13 cellular contexts compared by ENCODE assay signal in genomic region chr3:122067588-122068240, GRCh38. TPM values are rescaled to one million over a fixed set of nuclear protein-coding genes. Genes with fewer than 3 reads are reported as not detected.
DNase-seq lines count a peak whose midpoint lies in the region; ATAC-seq and TF ChIP-seq lines count a peak whose summit lies in the region.
"Had no signal": no experiment of that assay in that cellular context is flagged by ENCODE, and none has a peak within 500 bp of the region (broad histone marks: within the 10 kb centered on the region; RNA-seq: fewer than 3 reads in every experiment).

No MANE protein-coding gene starts in this region.

- no peak overlapping the region for H3K4me3 Mint-ChIP-seq in activated T-helper 17 cell treated with anti-CD3 and anti-CD28 coated beads, Interleukin-2, amount 50 U/mL, for 72 hours
- H3K4me3 Mint-ChIP-seq in MCF 10A (ENCODE audit: unreplicated experiment) = no peak overlapping the region
- H3K4me3 Mint-ChIP-seq: CD4-positive, alpha-beta T cell; HFFc6 had no signal

- peak overlapping the region; percentile 49 for H3K4me3 ChIP-seq in GM12865 (ENCODE audit: low read depth, low read length)
- H3K4me3 ChIP-seq: cardiac muscle cell had no signal

- no peaks in the 10 kb centered on the region for H3K36me3 Mint-ChIP-seq in activated T-helper 17 cell treated with anti-CD3 and anti-CD28 coated beads, Interleukin-2, amount 50 U/mL, for 72 hours (ENCODE audit: low read depth)
- peaks cover 6% of the 10 kb centered on the region for H3K36me3 Mint-ChIP-seq in MCF 10A (ENCODE audit: insufficient read depth, unreplicated experiment)

- peak; percentile 74 for DNase-seq in GM12865 (ENCODE audit: low read depth)
- no peak for DNase-seq in NCI-H524 (lab: John Stamatoyannopoulos, UW)
- no peak for DNase-seq in MCF 10A (ENCODE audit: unreplicated experiment)
- DNase-seq in 8988T = no peak
- DNase-seq: CD4-positive, alpha-beta T cell; HFFc6; NCI-H748 treated with DMSO at 0.1 percent for 48 hours had no signal

- TF ChIP-seq CTCF in GM12865 (IDR thresholded peaks at IDR 0.05; ENCODE audit: insufficient read depth, low read depth, low read length, missing control alignments) = no peak
- no peak for TF ChIP-seq CTCF in MCF 10A (IDR thresholded peaks at IDR 0.05; ENCODE audit: unreplicated experiment)

- POLR2A ChIA-PET in MCF 10A (lab: Yijun Ruan, JAX) = no interaction called here

- H3K9me3 Mint-ChIP-seq in activated T-helper 17 cell treated with anti-CD3 and anti-CD28 coated beads, Interleukin-2, amount 50 U/mL, for 72 hours = no peaks in the 10 kb centered on the region
- no peaks in the 10 kb centered on the region for H3K9me3 Mint-ChIP-seq in MCF 10A (ENCODE audit: unreplicated experiment)
- H3K9me3 Mint-ChIP-seq: CD4-positive, alpha-beta T cell; HFFc6 had no signal

- H3K27me3 Mint-ChIP-seq in activated T-helper 17 cell treated with anti-CD3 and anti-CD28 coated beads, Interleukin-2, amount 50 U/mL, for 72 hours = peaks cover 7% of the 10 kb centered on the region
- no peaks in the 10 kb centered on the region for H3K27me3 Mint-ChIP-seq in MCF 10A (ENCODE audit: insufficient read depth, unreplicated experiment)
- H3K27me3 Mint-ChIP-seq: CD4-positive, alpha-beta T cell had no signal

- H3K4me1 Mint-ChIP-seq in activated T-helper 17 cell treated with anti-CD3 and anti-CD28 coated beads, Interleukin-2, amount 50 U/mL, for 72 hours = no peaks in the 10 kb centered on the region
- H3K4me1 Mint-ChIP-seq in MCF 10A (ENCODE audit: insufficient read depth, unreplicated experiment) = no peaks in the 10 kb centered on the region

- intact Hi-C loops in MCF 10A (cut with micrococcal nuclease) = no loop called here

- ATAC-seq in GM19468 (IDR thresholded peaks at IDR 0.05; ENCODE audit: extremely low read depth, unreplicated experiment) (peak; percentile 18), HG03442 (IDR thresholded peaks at IDR 0.05; ENCODE audit: unreplicated experiment) (peak; percentile 28), GM21717 (IDR thresholded peaks at IDR 0.05; ENCODE audit: unreplicated experiment) (no peak)
- peak; percentile 68 for ATAC-seq in activated T-helper 17 cell treated with anti-CD3 and anti-CD28 coated beads, Interleukin-2, amount 50 U/mL, for 72 hours (replicated peaks)

- no TSS peak for BruUV-seq in MCF 10A (replicated peaks; lab: Mats Ljungman, UMichigan)

- CTCF ChIA-PET in MCF 10A (lab: Yijun Ruan, JAX) = no interaction called here

- H3K27ac Mint-ChIP-seq in activated T-helper 17 cell treated with anti-CD3 and anti-CD28 coated beads, Interleukin-2, amount 50 U/mL, for 72 hours = no peak overlapping the region
- no peak overlapping the region for H3K27ac Mint-ChIP-seq in MCF 10A (ENCODE audit: low read depth, unreplicated experiment)
- H3K27ac Mint-ChIP-seq: CD4-positive, alpha-beta T cell; HFFc6 had no signal

RNA-seq across cellular contexts. Expression of gene CD86, which starts 12.6 kb away (rescaled TPM):
- total RNA-seq in activated T-helper 17 cell treated with anti-CD3 and anti-CD28 coated beads, Interleukin-2, amount 50 U/mL, for 72 hours = 1 to 10 TPM; 1.8 to 4.4 TPM
- not detected in 2 replicates for total RNA-seq in MCF 10A (2022)
- total RNA-seq: cardiac muscle cell, fibroblast of lung, HFFc6 had no signal

RNA-seq across cellular contexts. Expression of gene ILDR1, which starts 45.7 kb away (rescaled TPM):
- 1 to 10 TPM in 1 of 2 donors, under 1 TPM in 1; 0.21 to 1.4 TPM for total RNA-seq in activated T-helper 17 cell treated with anti-CD3 and anti-CD28 coated beads, Interleukin-2, amount 50 U/mL, for 72 hours
- total RNA-seq in MCF 10A (2022) = 0.23 TPM in 1 of 2 replicates, not detected in the other
- total RNA-seq: CD4-positive, alpha-beta T cell; fibroblast of lung; HFFc6 had no signal
